In the genomic region with DNA sequence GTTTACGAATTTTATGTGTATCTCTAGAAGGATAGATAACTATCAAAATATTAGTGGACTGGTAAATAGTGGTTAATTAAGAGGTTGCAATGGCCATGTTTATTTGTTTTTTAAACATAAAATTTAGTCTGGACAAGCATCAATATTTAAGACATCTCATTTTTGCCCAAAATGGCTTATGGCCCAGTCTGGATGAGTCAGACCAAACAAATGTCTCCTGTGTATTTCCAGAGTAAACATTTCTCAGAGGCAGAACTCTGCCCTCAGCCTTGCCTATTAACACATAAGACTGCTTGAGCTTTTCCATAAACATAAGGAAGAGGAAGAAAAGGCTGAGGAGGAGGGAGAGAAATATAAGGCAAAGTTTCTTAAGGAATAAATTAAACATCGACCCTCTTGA, we compare ENCODE assay signal across 9 cellular contexts.
DNase-seq lines count a peak whose midpoint lies in the region; FAIRE-seq and TF ChIP-seq lines count a peak whose summit lies in the region.
"Had no signal": no experiment of that assay in that cellular context is flagged by ENCODE, and none has a peak within 500 bp of the region (broad histone marks: within the 10 kb centered on the region; RNA-seq: fewer than 3 reads in every experiment).

No MANE protein-coding gene starts in this region.

- H2BK15ac ChIP-seq in mesendoderm (replicated peaks; ENCODE audit: low read depth) = no peak overlapping the region

- H3K4me2 ChIP-seq in GM23248 (ENCODE audit: unreplicated experiment) (peak overlapping the region; percentile 38), mesendoderm (ENCODE audit: low read length) (no peak overlapping the region)

- H3K9me2 ChIP-seq in GM23248 (ENCODE audit: insufficient read depth) = no peaks in the 10 kb centered on the region

- WGBS in GM23248 (ENCODE audit: low coverage in 1 of 2, low lambda C conversion rate in 2 of 2, missing lambda C conversion rate in 2 of 2), 2 experiments = 44 to 47% methylated on average over 2 of the region's 2 CpGs
- WGBS in mesendoderm (ENCODE audit: extremely low coverage, insufficient coverage, low lambda C conversion rate) = 100% methylated on average over 1 of the region's 2 CpGs

- H4K8ac ChIP-seq in mesendoderm (ENCODE audit: low read depth, low read length) = no peak overlapping the region

- H4K5ac ChIP-seq in mesendoderm (ENCODE audit: low read length) = no peak overlapping the region

- no peak overlapping the region for H3K56ac ChIP-seq in mesendoderm (ENCODE audit: low read length)

- intact Hi-C loops in tibial artery (cut with DNase I; ENCODE audit: low total_unique reads) = no loop called here

- H3K36me3 ChIP-seq in GM23248 (ENCODE audit: low read depth) (no peaks in the 10 kb centered on the region), tibial artery (no peaks in the 10 kb centered on the region), mesendoderm (ENCODE audit: control insufficient read depth, insufficient read depth, low read length) (no peaks in the 10 kb centered on the region)
- H3K36me3 ChIP-seq: spleen had no signal

- H3K27ac ChIP-seq in GM23248 = peak overlapping the region; percentile 39
- peak overlapping the region; percentile 63 to 73 for H3K27ac ChIP-seq in tibial artery
- H3K27ac ChIP-seq in mesendoderm (ENCODE audit: low read depth, low read length) = no peak overlapping the region
- H3K27ac ChIP-seq: spleen had no signal

- no peak overlapping the region for H2BK120ac ChIP-seq in mesendoderm (ENCODE audit: low read depth, low read length)

- peaks cover 4% of the 10 kb centered on the region; the same call in 1 of the 2 replicates for H3F3A ChIP-seq in GM23248 (ENCODE audit: insufficient read depth)

- no peak overlapping the region for H3K23ac ChIP-seq in mesendoderm (ENCODE audit: low read length)

- H3K79me2 ChIP-seq in GM23248 (ENCODE audit: insufficient read depth) (no peaks in the 10 kb centered on the region), mesendoderm (ENCODE audit: control insufficient read depth, insufficient read depth, low read length) (no peaks in the 10 kb centered on the region)

- no peak overlapping the region for H2AFZ ChIP-seq in GM23248

- H4K20me1 ChIP-seq in GM23248 (ENCODE audit: insufficient read depth) = no peaks in the 10 kb centered on the region

- DNase-seq in GM23248 = peak; percentile 69
- DNase-seq in astrocyte of the hippocampus (ENCODE audit: low read depth, low spot score) = peak; percentile 40
- peak; percentile 27 for DNase-seq in kidney tubule cell (ENCODE audit: low spot score)
- no peak for DNase-seq in tibial artery
- DNase-seq in mesendoderm = no peak
- DNase-seq in NCI-H2029 treated with DMSO at 0.1 percent for 48 hours (lab: John Stamatoyannopoulos, UW) = no peak
- no peak for DNase-seq in GM12892 (ENCODE audit: insufficient read length)
- DNase-seq: effector CD4-positive, alpha-beta T cell; spleen had no signal

- no peak overlapping the region for H3K9ac ChIP-seq in GM23248
- no peak overlapping the region for H3K9ac ChIP-seq in mesendoderm (ENCODE audit: low read length)

- no peak for TF ChIP-seq CTCF in tibial artery (IDR thresholded peaks at IDR 0.05)

- H3K4me1 ChIP-seq in GM23248 (ENCODE audit: insufficient read depth) = peaks cover 11% of the 10 kb centered on the region
- peaks cover 0 to 24% (median 6%) of the 10 kb centered on the region in 4 donors for H3K4me1 ChIP-seq in tibial artery
- no peaks in the 10 kb centered on the region for H3K4me1 ChIP-seq in mesendoderm (ENCODE audit: control insufficient read depth, low read depth, low read length)
- H3K4me1 ChIP-seq: spleen had no signal

- H3K79me1 ChIP-seq in mesendoderm (ENCODE audit: low read length) = no peaks in the 10 kb centered on the region

- H3K4me3 ChIP-seq in GM23248 (0 out of 2 replicates have a peak overlapping the region, but pooled peaks have one; percentile 31), tibial artery (no peak overlapping the region), mesendoderm (ENCODE audit: low read length) (no peak overlapping the region)
- H3K4me3 ChIP-seq: spleen had no signal

- H3K9me3 ChIP-seq in GM23248 (ENCODE audit: low read depth) (no peaks in the 10 kb centered on the region), tibial artery (no peaks in the 10 kb centered on the region)
- H3K9me3 ChIP-seq: spleen had no signal

- no peak for TF ChIP-seq POLR2A in GM12892 (IDR thresholded peaks at IDR 0.05; ENCODE audit: low read depth, low read length)

- in situ Hi-C loops in GM23248 (cut with MboI) = no loop called here

- H3K18ac ChIP-seq in mesendoderm (ENCODE audit: low read length) = no peak overlapping the region

- no peak for FAIRE-seq in GM12892 (lab: Jason Lieb, UNC)

- no peak overlapping the region for H2BK5ac ChIP-seq in mesendoderm (ENCODE audit: low read length)

- no peak overlapping the region for H2AK5ac ChIP-seq in mesendoderm (ENCODE audit: low read length)

- H3K27me3 ChIP-seq in GM23248 (replicated peaks; ENCODE audit: insufficient read depth) = no peaks in the 10 kb centered on the region
- no peaks in the 10 kb centered on the region for H3K27me3 ChIP-seq in tibial artery
- H3K27me3 ChIP-seq in mesendoderm (ENCODE audit: insufficient read depth, low read length, poor library complexity) = no peaks in the 10 kb centered on the region
- H3K27me3 ChIP-seq: spleen had no signal

- no peak overlapping the region for H3K4ac ChIP-seq in mesendoderm (ENCODE audit: low read depth, low read length)

Comparison
In these comparisons a context has a peak if more than half of its experiments do, and no peak if none do; other contexts are left out.
1. DNase-seq: peak in GM23248 (single experiment), astrocyte of the hippocampus (single experiment) and kidney tubule cell (single experiment); none in tibial artery (0 of 2), mesendoderm (single experiment), NCI-H2029 treated with DMSO at 0.1 percent for 48 hours (single experiment) and GM12892 (single experiment).